Comparison of ENCODE assay signal across 18 cellular contexts in genomic region chr4:183401473-183401872, GRCh38. TPM values are rescaled to one million over a fixed set of nuclear protein-coding genes. Genes with fewer than 3 reads are reported as not detected.
DNase-seq lines count a peak whose midpoint lies in the region; ATAC-seq, FAIRE-seq and TF ChIP-seq lines count a peak whose summit lies in the region.
"Had no signal": no experiment of that assay in that cellular context is flagged by ENCODE, and none has a peak within 500 bp of the region (broad histone marks: within the 10 kb centered on the region; RNA-seq: fewer than 3 reads in every experiment).

No MANE protein-coding gene starts in this region.

- 59% methylated on average over 4 of the region's 4 CpGs for WGBS in SK-N-SH (ENCODE audit: low lambda C conversion rate)
- 82 to 92% (median 89%) methylated on average over 4 of the region's 4 CpGs for WGBS in spleen, 5 donors

- no peak overlapping the region for H3K27ac ChIP-seq in SK-N-SH (ENCODE audit: low read depth in 2 of 2, low read length in 1 of 2)
- H3K27ac ChIP-seq in spleen, result no peak overlapping the region
- H3K27ac ChIP-seq: 22Rv1, BLaER1 had no signal

- H3K36me3 Mint-ChIP-seq in chondrocyte (ENCODE audit: low read depth), result no peaks in the 10 kb centered on the region
- H3K36me3 Mint-ChIP-seq: CD8-positive, alpha-beta memory T cell; IgD-negative memory B cell had no signal

- no peak for TF ChIP-seq RAD21 in SK-N-SH (IDR thresholded peaks at IDR 0.05; ENCODE audit: low read length)

- CTCF ChIA-PET in SK-N-SH (lab: Yijun Ruan, JAX), result interaction anchor here (1.0 kb wide), 1 partner anchor 15 kb away, joined by 4 read pairs; no protein-coding TSS in a partner anchor

- TF ChIP-seq POLR2A in spleen (IDR thresholded peaks at IDR 0.05), result no peak

- DNase-seq in SK-N-SH (no peak), HTR-8/SVneo (ENCODE audit: insufficient read length, low spot score) (no peak), chondrocyte (ENCODE audit: low spot score) (peak; percentile 0), NCI-H2196 (lab: John Stamatoyannopoulos, UW; ENCODE audit: unreplicated experiment) (no peak), spleen (no peak)
- DNase-seq: AML-193; Caco-2; CD8-positive, alpha-beta memory T cell; DMS53; GOT3; H9 had no signal

- H3K4me1 ChIP-seq in SK-N-SH (ENCODE audit: control insufficient read depth in 1 of 2, insufficient read depth in 2 of 2, low read depth in 1 of 2, low read length in 1 of 2) (peaks cover 5 to 13% of the 10 kb centered on the region in 2 experiments; a peak in 2 of 4 replicates), spleen (peaks cover 0 to 42% (median 19%) of the 10 kb centered on the region in 6 donors)
- H3K4me1 ChIP-seq: Caco-2 had no signal

- H2AFZ ChIP-seq in SK-N-SH (ENCODE audit: low read depth), result no peak overlapping the region

- no peaks in the 10 kb centered on the region for H3K27me3 Mint-ChIP-seq in chondrocyte (ENCODE audit: low read depth)

- POLR2A ChIA-PET in SK-N-SH (lab: Yijun Ruan, JAX), result no interaction called here

- no peaks in the 10 kb centered on the region for H3K9me3 Mint-ChIP-seq in chondrocyte (ENCODE audit: low read depth)
- H3K9me3 Mint-ChIP-seq: CD8-positive, alpha-beta memory T cell; H9 had no signal

- no peaks in the 10 kb centered on the region for H3K9me2 ChIP-seq in SK-N-SH

- no peaks in the 10 kb centered on the region for H3K79me2 ChIP-seq in SK-N-SH (ENCODE audit: insufficient read depth)

- no peaks in the 10 kb centered on the region for H3F3A ChIP-seq in SK-N-SH (replicated peaks; ENCODE audit: insufficient read depth)

- no peaks in the 10 kb centered on the region for H3K36me3 ChIP-seq in SK-N-SH (replicated peaks in 1 of 2; ENCODE audit: control insufficient read depth in 1 of 2, insufficient read depth in 2 of 2, low read length in 1 of 2)
- H3K36me3 ChIP-seq in spleen, result no peaks in the 10 kb centered on the region
- H3K36me3 ChIP-seq: BLaER1 had no signal

- no peak overlapping the region for H3K27ac Mint-ChIP-seq in chondrocyte (ENCODE audit: unreplicated experiment)
- H3K27ac Mint-ChIP-seq: CD8-positive, alpha-beta memory T cell; H9; IgD-negative memory B cell had no signal

- TF ChIP-seq EP300 in SK-N-SH (IDR thresholded peaks at IDR 0.05; ENCODE audit: borderline replicate concordance in 1 of 2, low read depth in 1 of 2, low read length in 1 of 2), result no peak

- H3K9ac ChIP-seq in SK-N-SH, result no peak overlapping the region
- H3K9ac ChIP-seq: BLaER1 had no signal

- no peak overlapping the region for H3K4me3 ChIP-seq in SK-N-SH (ENCODE audit: low read depth in 2 of 2, low read length in 1 of 2)
- H3K4me3 ChIP-seq in spleen, result no peak overlapping the region
- H3K4me3 ChIP-seq: BLaER1, GM12878 had no signal

- no peaks in the 10 kb centered on the region for H4K20me1 ChIP-seq in SK-N-SH (ENCODE audit: insufficient read depth)
- H4K20me1 ChIP-seq: BLaER1 had no signal

- no peak overlapping the region for H3K4me3 Mint-ChIP-seq in chondrocyte (ENCODE audit: unreplicated experiment)
- H3K4me3 Mint-ChIP-seq: H9 had no signal

- no peak overlapping the region for H3K4me2 ChIP-seq in SK-N-SH
- H3K4me2 ChIP-seq: BLaER1 had no signal

- H3K9me3 ChIP-seq in SK-N-SH (no peaks in the 10 kb centered on the region), spleen (no peaks in the 10 kb centered on the region)
- H3K9me3 ChIP-seq: BLaER1, Caco-2 had no signal

- intact Hi-C loops in spleen (cut with DNase I; ENCODE audit: low total_unique reads), result no loop called here

- FAIRE-seq in HTR-8/SVneo (lab: Jason Lieb, UNC), result peak; percentile 46
- FAIRE-seq: GM12878, GM18507 had no signal

- no peak for TF ChIP-seq CTCF in SK-N-SH (IDR thresholded peaks at IDR 0.05)
- TF ChIP-seq CTCF in chondrocyte (IDR thresholded peaks at IDR 0.05), result no peak
- TF ChIP-seq CTCF in spleen (IDR thresholded peaks at IDR 0.05 in 8 of 11, conservative IDR thresholded peaks at IDR 0.05 in 3 of 11), result no peak

- ATAC-seq in SK-N-SH treated with all-trans-retinoic acid at 6 μM for 48 hours, result no peak
- ATAC-seq in activated CD4-positive, CD25-positive, alpha-beta regulatory T cell treated with anti-CD3 and anti-CD28 coated beads, Interleukin-2, amount 50 U/mL, for 24 hours, result no peak
- ATAC-seq: GM12878 had no signal

- H3K27me3 ChIP-seq in SK-N-SH (ENCODE audit: insufficient read depth) (no peaks in the 10 kb centered on the region), spleen (replicated peaks in 1 of 7) (peaks cover 0 to 4% (median 0%) of the 10 kb centered on the region in 7 donors)
- H3K27me3 ChIP-seq: BLaER1 had no signal

- peaks cover 14% of the 10 kb centered on the region for H3K4me1 Mint-ChIP-seq in chondrocyte (ENCODE audit: low read depth)

TF ChIP-seq in SK-N-SH treated with all-trans-retinoic acid at 6 μM for 48 hours, 23 proteins besides CTCF, POLR2A, EP300 and RAD21:
- TF ChIP-seq ZFP3 (CRISPR knock-in tag; IDR thresholded peaks at IDR 0.05) (peak; percentile 59; the same call in 1 of the 2 replicates), ESRRG (CRISPR knock-in tag; IDR thresholded peaks at IDR 0.05) (no peak), ZNF565 (CRISPR knock-in tag; conservative IDR thresholded peaks at IDR 0.05; ENCODE audit: low read depth) (no peak)

TF ChIP-seq in SK-N-SH, 30 proteins besides CTCF, POLR2A, EP300 and RAD21:
- no peak for TF ChIP-seq MAX (IDR thresholded peaks at IDR 0.05; ENCODE audit: low read depth)
- TF ChIP-seq REST (IDR thresholded peaks at IDR 0.05; ENCODE audit: low read depth, low read length), result no peak
- no peak for TF ChIP-seq NRF1 (IDR thresholded peaks at IDR 0.05; ENCODE audit: low read depth, low read length)
- no peak for TF ChIP-seq TEAD4 (IDR thresholded peaks at IDR 0.05; ENCODE audit: borderline replicate concordance, insufficient read depth)
- no peak for TF ChIP-seq CHD2 (IDR thresholded peaks at IDR 0.05; ENCODE audit: low read length, partially characterized antibody)
- TF ChIP-seq USF2 (IDR thresholded peaks at IDR 0.05; ENCODE audit: borderline replicate concordance, low read depth, low read length), result no peak
- no peak for TF ChIP-seq MXI1 (IDR thresholded peaks at IDR 0.05; ENCODE audit: low read depth, low read length)
- TF ChIP-seq MEF2A (IDR thresholded peaks at IDR 0.05; ENCODE audit: borderline replicate concordance, low read depth), result no peak
- TF ChIP-seq IRF3 (IDR thresholded peaks at IDR 0.05; ENCODE audit: low read depth, low read length), result no peak
- no peak for TF ChIP-seq FOSL2 (IDR thresholded peaks at IDR 0.05; ENCODE audit: borderline replicate concordance, low read depth)
- TF ChIP-seq POLR2AphosphoS5 (IDR thresholded peaks at IDR 0.05; ENCODE audit: low read depth, low read length), result no peak
- TF ChIP-seq RFX5 (IDR thresholded peaks at IDR 0.05; ENCODE audit: low read length), result no peak
- no peak for TF ChIP-seq TCF12 (IDR thresholded peaks at IDR 0.05)

RNA-seq across cellular contexts. Expression of gene CDKN2AIP, which starts 43.0 kb away (rescaled TPM):
- polyA plus RNA-seq in SK-N-SH (2012; rRNA removed) (8.3 and 10.6 TPM in 2 replicates), spleen (10 to 100 TPM; 11.9 to 19.0 (median 14.2) TPM)
- 9.4 and 10.1 TPM in 2 replicates for polyA plus RNA-seq in SK-N-SH (2012; cell fraction: cytosol; rRNA removed)
- polyA plus RNA-seq in SK-N-SH (2012; cell fraction: nucleus; rRNA removed), result 6.2 and 12.3 TPM in 2 replicates
- total RNA-seq in chondrocyte (9.4 to 11.8 TPM (median 10.7 TPM) in 3 replicates), spleen (10 to 100 TPM; 11.6 to 27.9 (median 19.5) TPM)
